Comparison of ENCODE assay signal across 1 cellular context in genomic region chr13:60155978-60156377, GRCh38.
TF ChIP-seq lines count a peak whose summit lies in the region.

No MANE protein-coding gene starts in this region.

TF ChIP-seq in SK-N-SH treated with all-trans-retinoic acid at 6 μM for 48 hours, 23 proteins besides CTCF, POLR2A, EP300 and RAD21 (continued from another document):
- no peak for TF ChIP-seq CSRNP3 (CRISPR knock-in tag; IDR thresholded peaks at IDR 0.05)
